21 cellular contexts compared by ENCODE assay signal in the genomic region with DNA sequence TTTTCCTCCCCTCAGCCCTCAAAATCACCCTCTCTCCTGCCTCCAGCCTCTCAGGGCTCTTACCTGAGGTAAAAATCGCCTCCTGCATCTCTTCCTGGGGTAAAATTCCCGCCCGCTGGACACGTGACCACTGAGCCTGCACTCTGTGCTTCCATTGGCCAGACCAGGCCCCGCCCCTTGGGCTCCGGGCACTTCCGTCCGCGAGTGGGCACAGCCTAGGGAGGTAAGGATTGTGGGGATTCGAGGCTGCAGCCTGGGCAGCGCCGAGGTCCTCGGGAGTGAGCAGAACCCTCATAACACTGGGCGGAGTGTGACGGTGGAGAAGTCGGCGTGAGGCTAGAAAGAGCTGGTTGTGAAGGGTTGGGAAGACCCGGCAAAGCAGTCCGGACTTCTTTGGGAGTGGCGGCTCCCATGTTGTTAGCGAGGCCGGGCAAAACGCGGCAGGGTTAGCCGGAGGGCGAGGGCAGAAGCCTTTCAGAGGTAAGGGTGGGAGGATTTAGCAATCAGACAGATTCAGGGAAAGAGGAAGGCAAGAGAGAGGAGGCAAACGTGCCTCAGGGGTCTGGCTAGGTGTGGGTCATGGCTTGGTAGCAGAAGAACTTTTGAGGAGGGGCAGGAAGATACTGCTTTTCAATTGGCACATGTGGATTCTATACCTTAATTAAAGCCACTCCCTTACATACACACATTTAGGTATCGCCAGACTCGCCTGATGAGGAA. TPM values are rescaled to one million over a fixed set of nuclear protein-coding genes. Genes with fewer than 3 reads are reported as not detected.
DNase-seq lines count a peak whose midpoint lies in the region; ATAC-seq, FAIRE-seq and TF ChIP-seq lines count a peak whose summit lies in the region.
"Had no signal": no experiment of that assay in that cellular context is flagged by ENCODE, and none has a peak within 500 bp of the region (broad histone marks: within the 10 kb centered on the region; RNA-seq: fewer than 3 reads in every experiment).

A gene (minus strand): TSS at position 101 of the 720 bp plus-strand sequence. CDS start 3,519 bp downstream, outside the sequence.

- no peak within 1 kb of the TSS for H2BK20ac ChIP-seq in IMR-90 (ENCODE audit: low read depth, low read length)

- H3K27me3 ChIP-seq in IMR-90 (ENCODE audit: control insufficient read depth, insufficient read depth, low read length): no peaks in the 10 kb centered on the region
- H3K27me3 ChIP-seq in esophagus squamous epithelium: no peaks in the 10 kb centered on the region
- H3K27me3 ChIP-seq in pancreas: no peaks in the 10 kb centered on the region
- H3K27me3 ChIP-seq in SJCRH30: no peaks in the 10 kb centered on the region
- H3K27me3 ChIP-seq: gastroesophageal sphincter, MG63, neural progenitor cell, SJSA1 had no signal

- H3K4me3 ChIP-seq in IMR-90 (ENCODE audit: insufficient read depth, low read depth, low read length) (no peak within 1 kb of the TSS), esophagus squamous epithelium (peak within 1 kb of the TSS in 2 of 4 donors; percentile 27 to 48), pancreas (peak within 1 kb of the TSS in 1 of 4 donors; percentile 25), SJCRH30 (no peak within 1 kb of the TSS)
- H3K4me3 ChIP-seq: gastroesophageal sphincter, MG63, neural progenitor cell, SJSA1 had no signal

- peak within 1 kb of the TSS; percentile 42 for H2AK9ac ChIP-seq in IMR-90 (replicated peaks; ENCODE audit: low read depth, low read length, poor library complexity)

- DNase-seq in IMR-90 (no peak), SW 1271 (lab: John Stamatoyannopoulos, UW) (peak; percentile 86 to 87), esophagus squamous epithelium (lab: John Stamatoyannopoulos, UW) (no peak), pancreas (peak in 3 of 6 donors; percentile 37 to 61 (median 46)), iPS-NIHi11 (ENCODE audit: low spot score) (no peak), SJCRH30 (no peak), MV-4-11 (lab: John Stamatoyannopoulos, UW) (no peak), kidney glomerular epithelial cell (lab: John Stamatoyannopoulos, UW) (no peak)
- DNase-seq: activated effector memory CD4-positive, alpha-beta T cell treated with anti-CD3 and anti-CD28 coated beads, Interleukin-2, amount 50 U/mL, for 16 hours; MG63; midbrain; NCI-H2171; PC-3 had no signal

- H3K9ac ChIP-seq in IMR-90 (ENCODE audit: low read depth, low read length): no peak within 1 kb of the TSS
- H3K9ac ChIP-seq: neural progenitor cell had no signal

- no peak within 1 kb of the TSS for H3K23ac ChIP-seq in IMR-90 (ENCODE audit: low read depth, low read length)

- H3K27ac ChIP-seq in IMR-90 (ENCODE audit: insufficient read depth, low read length) (no peak within 1 kb of the TSS), esophagus squamous epithelium (peak within 1 kb of the TSS; percentile 68 to 83 (median 78)), pancreas (peak within 1 kb of the TSS in 1 of 4 donors; percentile 10), SJCRH30 (no peak within 1 kb of the TSS)
- H3K27ac ChIP-seq: gastroesophageal sphincter, neural progenitor cell, SJSA1, VCaP had no signal

- no peak within 1 kb of the TSS for H3K18ac ChIP-seq in IMR-90 (ENCODE audit: low read depth, low read length)

- no peak within 1 kb of the TSS for H2BK120ac ChIP-seq in IMR-90 (ENCODE audit: low read depth, low read length)

- H2BK15ac ChIP-seq in IMR-90 (ENCODE audit: low read depth, low read length): no peak within 1 kb of the TSS

- BruUV-seq in IMR-90 (replicated peaks; lab: Mats Ljungman, UMichigan): no TSS peak

- TF ChIP-seq CTCF in IMR-90 (conservative IDR thresholded peaks at IDR 0.05; ENCODE audit: low read depth, low read length) (no peak), esophagus squamous epithelium (IDR thresholded peaks at IDR 0.05) (no peak), pancreas (IDR thresholded peaks at IDR 0.05) (no peak)

- dilution Hi-C loops in IMR-90 (cut with HindIII; ENCODE audit: low sequenced_read_pairs, unreplicated experiment): no loop called here

- no peak within 1 kb of the TSS for H2BK5ac ChIP-seq in IMR-90 (ENCODE audit: low read depth, low read length, poor library complexity, severe bottlenecking)

- no peaks in the 10 kb centered on the region for H3K79me1 ChIP-seq in IMR-90 (ENCODE audit: low read depth in 1 of 2, low read length in 2 of 2)

- H2AFZ ChIP-seq in IMR-90 (replicated peaks; ENCODE audit: low read length, poor library complexity): peak within 1 kb of the TSS; percentile 15
- H2AFZ ChIP-seq: neural progenitor cell had no signal

- no peaks in the 10 kb centered on the region for H3K9me1 ChIP-seq in IMR-90 (ENCODE audit: insufficient read depth, low read length)

- H4K5ac ChIP-seq in IMR-90 (ENCODE audit: low read depth, low read length): no peak within 1 kb of the TSS

- H3K9me3 ChIP-seq in IMR-90 (ENCODE audit: control insufficient read depth, insufficient read depth, low read length): peaks cover 2% of the 10 kb centered on the region; the same call in 1 of the 2 replicates
- no peaks in the 10 kb centered on the region for H3K9me3 ChIP-seq in esophagus squamous epithelium
- H3K9me3 ChIP-seq in pancreas: no peaks in the 10 kb centered on the region
- no peaks in the 10 kb centered on the region for H3K9me3 ChIP-seq in SJCRH30 (replicated peaks)
- H3K9me3 ChIP-seq: gastroesophageal sphincter, MG63, SJSA1 had no signal

- intact Hi-C loops in IMR-90 (cut with micrococcal nuclease): no loop called here
- intact Hi-C loops in esophagus squamous epithelium (cut with DNase I): no loop called here
- intact Hi-C loops in pancreas (cut with DNase I): no loop called here

- no peak within 1 kb of the TSS for H3K56ac ChIP-seq in IMR-90 (ENCODE audit: extremely low read depth, insufficient read depth, low read length)

- no peak within 1 kb of the TSS for H3K4ac ChIP-seq in IMR-90 (ENCODE audit: low read depth, low read length)

- no peak within 1 kb of the TSS for H4K8ac ChIP-seq in IMR-90 (ENCODE audit: low read depth in 2 of 2, low read length in 2 of 2)

- no peak within 1 kb of the TSS for H3K4me2 ChIP-seq in IMR-90 (ENCODE audit: low read depth, low read length)
- H3K4me2 ChIP-seq: neural progenitor cell had no signal

- CTCF ChIA-PET in IMR-90 (lab: Yijun Ruan, JAX): no interaction called here

- ATAC-seq in IMR-90 (ENCODE audit: low read depth) (no peak), pancreas (peak in 3 of 4 donors; percentile 84 to 91 (median 89))
- ATAC-seq: gastroesophageal sphincter, PC-3 had no signal

- no peak for TF ChIP-seq POLR2A in IMR-90 (IDR thresholded peaks at IDR 0.05; ENCODE audit: low read depth, low read length)
- TF ChIP-seq POLR2A in esophagus squamous epithelium (IDR thresholded peaks at IDR 0.05): no peak

- H2AK5ac ChIP-seq in IMR-90 (ENCODE audit: low read depth, low read length): no peak within 1 kb of the TSS

- no peak within 1 kb of the TSS for H3K14ac ChIP-seq in IMR-90 (replicated peaks; ENCODE audit: low read depth, low read length)

- no peak for TF ChIP-seq RAD21 in IMR-90 (IDR thresholded peaks at IDR 0.05; ENCODE audit: low read length)

- H3K4me1 ChIP-seq in IMR-90 (ENCODE audit: control insufficient read depth, insufficient read depth, low read length) (no peaks in the 10 kb centered on the region), esophagus squamous epithelium (peaks cover 0 to 12% (median 0%) of the 10 kb centered on the region in 3 donors), pancreas (no peaks in the 10 kb centered on the region), SJCRH30 (peaks cover 10% of the 10 kb centered on the region)
- H3K4me1 ChIP-seq: gastroesophageal sphincter, neural progenitor cell, SJSA1 had no signal

- in situ Hi-C loops in IMR-90 (cut with MboI; ENCODE audit: low sequenced_read_pairs): no loop called here

- POLR2A ChIA-PET in IMR-90 (lab: Charles Lee; ENCODE audit: unreplicated experiment): no interaction called here

- FAIRE-seq in pancreas (lab: Jason Lieb, UNC): no peak

- WGBS in IMR-90 (ENCODE audit: extremely low coverage in 2 of 2, insufficient read length in 1 of 2), 2 experiments: 90% methylated on average over 18 of the region's 29 CpGs; no CpG with 5 or more reads in 1 of the 2 experiments
- WGBS in esophagus squamous epithelium, 2 donors: 58 to 85% methylated on average over 22 to 24 of the region's 29 CpGs
- 74 to 90% methylated on average over 28 to 29 of the region's 29 CpGs for WGBS in pancreas, 2 donors

- H4K91ac ChIP-seq in IMR-90 (ENCODE audit: insufficient read depth, low read depth, low read length): no peak within 1 kb of the TSS

- peaks cover 1% of the 10 kb centered on the region; the same call in 1 of the 2 replicates for H3K36me3 ChIP-seq in IMR-90 (ENCODE audit: control insufficient read depth, insufficient read depth, low read length)
- H3K36me3 ChIP-seq in esophagus squamous epithelium: no peaks in the 10 kb centered on the region
- H3K36me3 ChIP-seq in pancreas: no peaks in the 10 kb centered on the region
- H3K36me3 ChIP-seq in SJCRH30: no peaks in the 10 kb centered on the region
- H3K36me3 ChIP-seq: MG63, neural progenitor cell, SJSA1 had no signal

- H4K20me1 ChIP-seq in IMR-90 (ENCODE audit: insufficient read depth, low read length): no peaks in the 10 kb centered on the region

TF ChIP-seq in IMR-90, 13 proteins besides CTCF, POLR2A, EP300 and RAD21 (continues in another document):
- TF ChIP-seq NFE2L2 (IDR thresholded peaks at IDR 0.05; ENCODE audit: low read depth, low read length) (no peak), CHD1 (IDR thresholded peaks at IDR 0.05; ENCODE audit: low read depth, low read length) (no peak), CEBPB (IDR thresholded peaks at IDR 0.05; ENCODE audit: low read depth, low read length) (no peak), RFX5 (IDR thresholded peaks at IDR 0.05; ENCODE audit: low read depth, low read length) (no peak), RCOR1 (IDR thresholded peaks at IDR 0.05; ENCODE audit: insufficient replicate concordance, low read length) (no peak), SMC3 (IDR thresholded peaks at IDR 0.05; ENCODE audit: low read depth, low read length) (no peak), BHLHE40 (IDR thresholded peaks at IDR 0.05; ENCODE audit: low read depth, low read length) (no peak)
- TF ChIP-seq, protein P1, sequence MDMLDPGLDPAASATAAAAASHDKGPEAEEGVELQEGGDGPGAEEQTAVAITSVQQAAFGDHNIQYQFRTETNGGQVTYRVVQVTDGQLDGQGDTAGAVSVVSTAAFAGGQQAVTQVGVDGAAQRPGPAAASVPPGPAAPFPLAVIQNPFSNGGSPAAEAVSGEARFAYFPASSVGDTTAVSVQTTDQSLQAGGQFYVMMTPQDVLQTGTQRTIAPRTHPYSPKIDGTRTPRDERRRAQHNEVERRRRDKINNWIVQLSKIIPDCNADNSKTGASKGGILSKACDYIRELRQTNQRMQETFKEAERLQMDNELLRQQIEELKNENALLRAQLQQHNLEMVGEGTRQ (IDR thresholded peaks at IDR 0.05; ENCODE audit: low read depth, low read length): no peak

RNA-seq across cellular contexts. Expression of the gene that starts here (rescaled TPM):
- total RNA-seq in IMR-90 (2012; rRNA removed): not detected in 2 replicates
- polyA plus RNA-seq in IMR-90 (2012; rRNA removed): 0.03 TPM in 1 of 2 replicates, not detected in the other
- not detected in 2 replicates for polyA plus RNA-seq in IMR-90 (2012; cell fraction: cytosol; rRNA removed)
- 0.13 TPM in 1 of 2 replicates, not detected in the other for polyA plus RNA-seq in IMR-90 (2012; cell fraction: nucleus; rRNA removed; ENCODE audit: low replicate concordance)
- total RNA-seq in esophagus squamous epithelium: 1 to 10 TPM in 1 of 4 donors, under 1 TPM in 1, not detected in 2; 0.15 to 5.8 TPM
- under 1 TPM; 0.06 to 0.25 (median 0.09) TPM for total RNA-seq in pancreas
- under 1 TPM in 1 of 2 donors, not detected in 1; 0.07 TPM for polyA plus RNA-seq in pancreas
- 0.58 and 0.85 TPM in 2 replicates for total RNA-seq in SJCRH30 (2014; rRNA removed; shearing (Covaris generic))
- total RNA-seq: dermis microvascular lymphatic vessel endothelial cell; G401; gastroesophageal sphincter; SJSA1; T-helper 2 cell treated with Interferon-gamma antibody and Interleukin-4, amounts not matched to agents 100 ng/mL and 5 ng/mL, for 36 hours had no signal
- polyA plus RNA-seq: CD14-positive monocyte had no signal

Comparison
In these comparisons a context has a peak if more than half of its experiments do, and no peak if none do; other contexts are left out.
1. Peak in ATAC-seq in pancreas; RNA of the gene not detected or under 1 TPM.
2. DNase-seq: peak in SW 1271 (2 of 2); none in IMR-90 (single experiment), esophagus squamous epithelium (single experiment), iPS-NIHi11 (single experiment), SJCRH30 (0 of 2), MV-4-11 (single experiment) and kidney glomerular epithelial cell (single experiment).
3. H3K27ac ChIP-seq: peak in esophagus squamous epithelium (4 of 4); none in IMR-90 (single experiment) and SJCRH30 (single experiment).